In the genomic region with DNA sequence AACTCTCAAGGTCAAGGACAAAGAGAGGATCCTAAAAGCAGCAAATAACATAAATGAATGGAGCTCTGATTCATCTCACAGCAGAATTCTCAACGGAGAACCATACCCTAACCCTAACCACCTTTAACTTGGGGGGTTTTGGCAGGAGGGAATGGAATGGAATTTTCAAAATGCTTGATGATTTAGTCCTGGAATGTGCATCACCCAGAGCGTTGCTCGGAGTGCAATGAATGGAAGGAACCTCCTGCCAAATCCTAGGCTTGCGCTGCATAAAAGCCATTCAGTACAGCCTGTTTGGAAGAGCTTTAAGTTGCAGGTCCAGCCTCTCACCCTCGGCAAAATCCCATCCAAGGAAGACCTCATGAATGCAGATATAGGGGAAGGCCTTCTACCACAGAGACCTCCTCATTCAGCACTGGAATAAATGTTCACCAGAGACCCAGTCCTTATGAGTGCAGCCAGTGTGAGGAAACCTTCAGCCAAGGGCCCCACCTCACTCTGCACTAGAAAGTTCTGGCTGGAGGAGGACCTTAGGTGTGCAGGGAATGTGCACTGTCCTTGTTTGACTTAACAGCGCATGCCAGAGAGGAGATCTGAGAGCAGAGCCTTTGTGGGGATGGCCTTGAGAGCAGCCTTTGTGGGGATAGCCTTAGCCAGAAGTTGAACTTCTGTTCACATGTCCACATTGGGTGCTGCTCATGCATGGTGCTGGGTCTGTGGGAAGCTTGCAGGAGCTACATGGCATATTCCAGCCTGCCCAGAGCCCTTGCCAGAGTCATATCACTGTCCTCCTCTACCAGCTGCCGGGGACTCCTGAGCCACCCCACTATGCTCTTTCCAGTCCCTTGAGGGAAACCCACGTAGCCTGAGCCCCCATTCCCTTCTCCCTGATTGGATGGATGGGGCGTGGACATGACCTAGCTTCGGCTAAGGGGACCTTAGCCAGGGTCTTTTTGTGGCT, we compare ENCODE assay signal across 1 cellular context.
TF ChIP-seq lines count a peak whose summit lies in the region.

No MANE protein-coding gene starts in this region.

TF ChIP-seq in HepG2, 621 proteins besides CTCF, POLR2A, EP300 and RAD21 (continued from another document and continues in another):
- TF ChIP-seq, protein P1, sequence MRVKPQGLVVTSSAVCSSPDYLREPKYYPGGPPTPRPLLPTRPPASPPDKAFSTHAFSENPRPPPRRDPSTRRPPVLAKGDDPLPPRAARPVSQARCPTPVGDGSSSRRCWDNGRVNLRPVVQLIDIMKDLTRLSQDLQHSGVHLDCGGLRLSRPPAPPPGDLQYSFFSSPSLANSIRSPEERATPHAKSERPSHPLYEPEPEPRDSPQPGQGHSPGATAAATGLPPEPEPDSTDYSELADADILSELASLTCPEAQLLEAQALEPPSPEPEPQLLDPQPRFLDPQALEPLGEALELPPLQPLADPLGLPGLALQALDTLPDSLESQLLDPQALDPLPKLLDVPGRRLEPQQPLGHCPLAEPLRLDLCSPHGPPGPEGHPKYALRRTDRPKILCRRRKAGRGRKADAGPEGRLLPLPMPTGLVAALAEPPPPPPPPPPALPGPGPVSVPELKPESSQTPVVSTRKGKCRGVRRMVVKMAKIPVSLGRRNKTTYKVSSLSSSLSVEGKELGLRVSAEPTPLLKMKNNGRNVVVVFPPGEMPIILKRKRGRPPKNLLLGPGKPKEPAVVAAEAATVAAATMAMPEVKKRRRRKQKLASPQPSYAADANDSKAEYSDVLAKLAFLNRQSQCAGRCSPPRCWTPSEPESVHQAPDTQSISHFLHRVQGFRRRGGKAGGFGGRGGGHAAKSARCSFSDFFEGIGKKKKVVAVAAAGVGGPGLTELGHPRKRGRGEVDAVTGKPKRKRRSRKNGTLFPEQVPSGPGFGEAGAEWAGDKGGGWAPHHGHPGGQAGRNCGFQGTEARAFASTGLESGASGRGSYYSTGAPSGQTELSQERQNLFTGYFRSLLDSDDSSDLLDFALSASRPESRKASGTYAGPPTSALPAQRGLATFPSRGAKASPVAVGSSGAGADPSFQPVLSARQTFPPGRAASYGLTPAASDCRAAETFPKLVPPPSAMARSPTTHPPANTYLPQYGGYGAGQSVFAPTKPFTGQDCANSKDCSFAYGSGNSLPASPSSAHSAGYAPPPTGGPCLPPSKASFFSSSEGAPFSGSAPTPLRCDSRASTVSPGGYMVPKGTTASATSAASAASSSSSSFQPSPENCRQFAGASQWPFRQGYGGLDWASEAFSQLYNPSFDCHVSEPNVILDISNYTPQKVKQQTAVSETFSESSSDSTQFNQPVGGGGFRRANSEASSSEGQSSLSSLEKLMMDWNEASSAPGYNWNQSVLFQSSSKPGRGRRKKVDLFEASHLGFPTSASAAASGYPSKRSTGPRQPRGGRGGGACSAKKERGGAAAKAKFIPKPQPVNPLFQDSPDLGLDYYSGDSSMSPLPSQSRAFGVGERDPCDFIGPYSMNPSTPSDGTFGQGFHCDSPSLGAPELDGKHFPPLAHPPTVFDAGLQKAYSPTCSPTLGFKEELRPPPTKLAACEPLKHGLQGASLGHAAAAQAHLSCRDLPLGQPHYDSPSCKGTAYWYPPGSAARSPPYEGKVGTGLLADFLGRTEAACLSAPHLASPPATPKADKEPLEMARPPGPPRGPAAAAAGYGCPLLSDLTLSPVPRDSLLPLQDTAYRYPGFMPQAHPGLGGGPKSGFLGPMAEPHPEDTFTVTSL (CRISPR knock-in tag; IDR thresholded peaks at IDR 0.05; ENCODE audit: borderline replicate concordance): peak; percentile 37; the same call in 1 of the 2 replicates
- no peak for TF ChIP-seq AKAP8 (CRISPR knock-in tag; IDR thresholded peaks at IDR 0.05)
- TF ChIP-seq ZNF225 (CRISPR knock-in tag; IDR thresholded peaks at IDR 0.05): no peak
- TF ChIP-seq, protein P2, sequence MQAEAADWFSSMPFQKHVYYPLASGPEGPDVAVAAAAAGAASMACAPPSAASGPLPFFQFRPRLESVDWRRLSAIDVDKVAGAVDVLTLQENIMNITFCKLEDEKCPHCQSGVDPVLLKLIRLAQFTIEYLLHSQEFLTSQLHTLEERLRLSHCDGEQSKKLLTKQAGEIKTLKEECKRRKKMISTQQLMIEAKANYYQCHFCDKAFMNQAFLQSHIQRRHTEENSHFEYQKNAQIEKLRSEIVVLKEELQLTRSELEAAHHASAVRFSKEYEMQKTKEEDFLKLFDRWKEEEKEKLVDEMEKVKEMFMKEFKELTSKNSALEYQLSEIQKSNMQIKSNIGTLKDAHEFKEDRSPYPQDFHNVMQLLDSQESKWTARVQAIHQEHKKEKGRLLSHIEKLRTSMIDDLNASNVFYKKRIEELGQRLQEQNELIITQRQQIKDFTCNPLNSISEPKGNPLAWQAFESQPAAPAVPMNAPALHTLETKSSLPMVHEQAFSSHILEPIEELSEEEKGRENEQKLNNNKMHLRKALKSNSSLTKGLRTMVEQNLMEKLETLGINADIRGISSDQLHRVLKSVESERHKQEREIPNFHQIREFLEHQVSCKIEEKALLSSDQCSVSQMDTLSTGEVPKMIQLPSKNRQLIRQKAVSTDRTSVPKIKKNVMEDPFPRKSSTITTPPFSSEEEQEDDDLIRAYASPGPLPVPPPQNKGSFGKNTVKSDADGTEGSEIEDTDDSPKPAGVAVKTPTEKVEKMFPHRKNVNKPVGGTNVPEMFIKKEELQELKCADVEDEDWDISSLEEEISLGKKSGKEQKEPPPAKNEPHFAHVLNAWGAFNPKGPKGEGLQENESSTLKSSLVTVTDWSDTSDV (CRISPR knock-in tag; IDR thresholded peaks at IDR 0.05): no peak
- TF ChIP-seq, protein P3, sequence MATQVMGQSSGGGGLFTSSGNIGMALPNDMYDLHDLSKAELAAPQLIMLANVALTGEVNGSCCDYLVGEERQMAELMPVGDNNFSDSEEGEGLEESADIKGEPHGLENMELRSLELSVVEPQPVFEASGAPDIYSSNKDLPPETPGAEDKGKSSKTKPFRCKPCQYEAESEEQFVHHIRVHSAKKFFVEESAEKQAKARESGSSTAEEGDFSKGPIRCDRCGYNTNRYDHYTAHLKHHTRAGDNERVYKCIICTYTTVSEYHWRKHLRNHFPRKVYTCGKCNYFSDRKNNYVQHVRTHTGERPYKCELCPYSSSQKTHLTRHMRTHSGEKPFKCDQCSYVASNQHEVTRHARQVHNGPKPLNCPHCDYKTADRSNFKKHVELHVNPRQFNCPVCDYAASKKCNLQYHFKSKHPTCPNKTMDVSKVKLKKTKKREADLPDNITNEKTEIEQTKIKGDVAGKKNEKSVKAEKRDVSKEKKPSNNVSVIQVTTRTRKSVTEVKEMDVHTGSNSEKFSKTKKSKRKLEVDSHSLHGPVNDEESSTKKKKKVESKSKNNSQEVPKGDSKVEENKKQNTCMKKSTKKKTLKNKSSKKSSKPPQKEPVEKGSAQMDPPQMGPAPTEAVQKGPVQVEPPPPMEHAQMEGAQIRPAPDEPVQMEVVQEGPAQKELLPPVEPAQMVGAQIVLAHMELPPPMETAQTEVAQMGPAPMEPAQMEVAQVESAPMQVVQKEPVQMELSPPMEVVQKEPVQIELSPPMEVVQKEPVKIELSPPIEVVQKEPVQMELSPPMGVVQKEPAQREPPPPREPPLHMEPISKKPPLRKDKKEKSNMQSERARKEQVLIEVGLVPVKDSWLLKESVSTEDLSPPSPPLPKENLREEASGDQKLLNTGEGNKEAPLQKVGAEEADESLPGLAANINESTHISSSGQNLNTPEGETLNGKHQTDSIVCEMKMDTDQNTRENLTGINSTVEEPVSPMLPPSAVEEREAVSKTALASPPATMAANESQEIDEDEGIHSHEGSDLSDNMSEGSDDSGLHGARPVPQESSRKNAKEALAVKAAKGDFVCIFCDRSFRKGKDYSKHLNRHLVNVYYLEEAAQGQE (IDR thresholded peaks at IDR 0.05; ENCODE audit: borderline replicate concordance in 1 of 2, low read depth in 1 of 2, low read length in 2 of 2): no peak
- TF ChIP-seq, protein P4, sequence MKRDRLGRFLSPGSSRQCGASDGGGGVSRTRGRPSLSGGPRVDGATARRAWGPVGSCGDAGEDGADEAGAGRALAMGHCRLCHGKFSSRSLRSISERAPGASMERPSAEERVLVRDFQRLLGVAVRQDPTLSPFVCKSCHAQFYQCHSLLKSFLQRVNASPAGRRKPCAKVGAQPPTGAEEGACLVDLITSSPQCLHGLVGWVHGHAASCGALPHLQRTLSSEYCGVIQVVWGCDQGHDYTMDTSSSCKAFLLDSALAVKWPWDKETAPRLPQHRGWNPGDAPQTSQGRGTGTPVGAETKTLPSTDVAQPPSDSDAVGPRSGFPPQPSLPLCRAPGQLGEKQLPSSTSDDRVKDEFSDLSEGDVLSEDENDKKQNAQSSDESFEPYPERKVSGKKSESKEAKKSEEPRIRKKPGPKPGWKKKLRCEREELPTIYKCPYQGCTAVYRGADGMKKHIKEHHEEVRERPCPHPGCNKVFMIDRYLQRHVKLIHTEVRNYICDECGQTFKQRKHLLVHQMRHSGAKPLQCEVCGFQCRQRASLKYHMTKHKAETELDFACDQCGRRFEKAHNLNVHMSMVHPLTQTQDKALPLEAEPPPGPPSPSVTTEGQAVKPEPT (CRISPR knock-in tag; IDR thresholded peaks at IDR 0.05; ENCODE audit: low read depth): 0 out of 2 replicates have a peak, but pooled peaks have one; percentile 20
- TF ChIP-seq HDAC2 (CRISPR knock-in tag; IDR thresholded peaks at IDR 0.05): peak; percentile 88; the same call in 1 of the 2 replicates
- no peak for TF ChIP-seq ZNF550 (CRISPR knock-in tag; IDR thresholded peaks at IDR 0.05; ENCODE audit: borderline replicate concordance)
- no peak for TF ChIP-seq MAFF (IDR thresholded peaks at IDR 0.05; ENCODE audit: low read depth, low read length)
- no peak for TF ChIP-seq BRCA1 (CRISPR knock-in tag; IDR thresholded peaks at IDR 0.05)
- TF ChIP-seq NFIB (CRISPR knock-in tag; IDR thresholded peaks at IDR 0.05; ENCODE audit: borderline replicate concordance): no peak
- no peak for TF ChIP-seq GFI1 (CRISPR knock-in tag; IDR thresholded peaks at IDR 0.05; ENCODE audit: borderline replicate concordance)
- TF ChIP-seq TSC22D2 (CRISPR knock-in tag; IDR thresholded peaks at IDR 0.05; ENCODE audit: borderline replicate concordance): peak; percentile 70; the same call in 1 of the 2 replicates
- no peak for TF ChIP-seq ZNF713 (CRISPR knock-in tag; IDR thresholded peaks at IDR 0.05)
- TF ChIP-seq, protein P5, sequence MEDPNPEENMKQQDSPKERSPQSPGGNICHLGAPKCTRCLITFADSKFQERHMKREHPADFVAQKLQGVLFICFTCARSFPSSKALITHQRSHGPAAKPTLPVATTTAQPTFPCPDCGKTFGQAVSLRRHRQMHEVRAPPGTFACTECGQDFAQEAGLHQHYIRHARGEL (CRISPR knock-in tag; IDR thresholded peaks at IDR 0.05): no peak
- TF ChIP-seq POLR2AphosphoS2 (IDR thresholded peaks at IDR 0.05; ENCODE audit: low read depth, low read length): no peak
- no peak; the same call in 1 of the 2 replicates for TF ChIP-seq ZNF12 (CRISPR knock-in tag; IDR thresholded peaks at IDR 0.05)
- no peak for TF ChIP-seq ZNF224 (CRISPR knock-in tag; IDR thresholded peaks at IDR 0.05)
- TF ChIP-seq, protein P6, sequence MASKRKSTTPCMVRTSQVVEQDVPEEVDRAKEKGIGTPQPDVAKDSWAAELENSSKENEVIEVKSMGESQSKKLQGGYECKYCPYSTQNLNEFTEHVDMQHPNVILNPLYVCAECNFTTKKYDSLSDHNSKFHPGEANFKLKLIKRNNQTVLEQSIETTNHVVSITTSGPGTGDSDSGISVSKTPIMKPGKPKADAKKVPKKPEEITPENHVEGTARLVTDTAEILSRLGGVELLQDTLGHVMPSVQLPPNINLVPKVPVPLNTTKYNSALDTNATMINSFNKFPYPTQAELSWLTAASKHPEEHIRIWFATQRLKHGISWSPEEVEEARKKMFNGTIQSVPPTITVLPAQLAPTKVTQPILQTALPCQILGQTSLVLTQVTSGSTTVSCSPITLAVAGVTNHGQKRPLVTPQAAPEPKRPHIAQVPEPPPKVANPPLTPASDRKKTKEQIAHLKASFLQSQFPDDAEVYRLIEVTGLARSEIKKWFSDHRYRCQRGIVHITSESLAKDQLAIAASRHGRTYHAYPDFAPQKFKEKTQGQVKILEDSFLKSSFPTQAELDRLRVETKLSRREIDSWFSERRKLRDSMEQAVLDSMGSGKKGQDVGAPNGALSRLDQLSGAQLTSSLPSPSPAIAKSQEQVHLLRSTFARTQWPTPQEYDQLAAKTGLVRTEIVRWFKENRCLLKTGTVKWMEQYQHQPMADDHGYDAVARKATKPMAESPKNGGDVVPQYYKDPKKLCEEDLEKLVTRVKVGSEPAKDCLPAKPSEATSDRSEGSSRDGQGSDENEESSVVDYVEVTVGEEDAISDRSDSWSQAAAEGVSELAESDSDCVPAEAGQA (IDR thresholded peaks at IDR 0.05; ENCODE audit: low read depth): no peak
- TF ChIP-seq, protein P6 (CRISPR knock-in tag; IDR thresholded peaks at IDR 0.05; ENCODE audit: borderline replicate concordance): no peak
- no peak for TF ChIP-seq SMAD1 (CRISPR knock-in tag; IDR thresholded peaks at IDR 0.05; ENCODE audit: borderline replicate concordance, low read depth)
- TF ChIP-seq SOX5 (CRISPR knock-in tag; IDR thresholded peaks at IDR 0.05; ENCODE audit: borderline replicate concordance): peak; percentile 84
